Comparison of ENCODE assay signal across 30 cellular contexts in genomic region chr1:58476179-58476578, GRCh38.
"Had no signal": no experiment of that assay in that cellular context is flagged by ENCODE, and none has a peak within 500 bp of the region (broad histone marks: within the 10 kb centered on the region; RNA-seq: fewer than 3 reads in every experiment).

No MANE protein-coding gene starts in this region.

- H3K4me1 ChIP-seq: adrenal gland, body of pancreas, breast epithelium had no signal

- H3K9me3 ChIP-seq: adrenal gland, body of pancreas, breast epithelium had no signal

- H3K36me3 ChIP-seq: adrenal gland, brain microvascular endothelial cell, breast epithelium had no signal

- H3K4me3 ChIP-seq: adrenal gland, body of pancreas, breast epithelium had no signal

- ATAC-seq: activated CD8-positive, alpha-beta T cell treated with anti-CD3 and anti-CD28 coated beads for 36 hours; activated naive CD4-positive, alpha-beta T cell treated with anti-CD3 and anti-CD28 coated beads, Interleukin-2, amount 50 U/mL, for 72 hours; activated T-cell treated with anti-CD3 and anti-CD28 coated beads, Interleukin-2, amount 50 U/mL, for 4 hours; activated T-cell treated with anti-CD3 and anti-CD28 coated beads, Interleukin-2, amount 50 U/mL, for 72 hours; activated T-helper 17 cell treated with anti-CD3 and anti-CD28 coated beads, Interleukin-2, amount 50 U/mL, for 72 hours; body of pancreas had no signal

- H3K27ac ChIP-seq: adrenal gland, body of pancreas, brain microvascular endothelial cell, breast epithelium, VCaP had no signal

- DNase-seq: activated B cell treated with CpG ODN at 0.5 μM for 24 hours; activated CD4-positive, alpha-beta memory T cell treated with anti-CD3 and anti-CD28 coated beads for 36 hours; activated CD4-positive, alpha-beta T cell treated with anti-CD3 and anti-CD28 coated beads for 4 hours; activated CD4-positive, alpha-beta T cell treated with anti-CD3 and anti-CD28 coated beads, Interleukin-2, amount 50 U/mL, for 1 hour; activated CD4-positive, alpha-beta T cell treated with anti-CD3 and anti-CD28 coated beads, Interleukin-2, amount 50 U/mL, for 4 hours; activated CD4-positive, CD25-positive, alpha-beta regulatory T cell treated with anti-CD3 and anti-CD28 coated beads, Interleukin-2, amount 50 U/mL, for 72 hours; activated CD8-positive, alpha-beta memory T cell treated with anti-CD3 and anti-CD28 coated beads, Interleukin-2, amount 50 U/mL, for 4 hours; activated CD8-positive, alpha-beta T cell treated with anti-CD3 and anti-CD28 coated beads for 36 hours; activated effector memory CD4-positive, alpha-beta T cell treated with anti-CD3 and anti-CD28 coated beads, Interleukin-2, amount 50 U/mL, for 16 hours; activated gamma-delta T cell treated with Interleukin-2 at 50 U/mL for 16 hours; activated naive CD4-positive, alpha-beta T cell; activated naive CD4-positive, alpha-beta T cell treated with anti-CD3 and anti-CD28 coated beads for 36 hours; activated naive CD4-positive, alpha-beta T cell treated with anti-CD3 and anti-CD28 coated beads, Interleukin-2, amount 50 U/mL, for 16 hours; activated naive CD8-positive, alpha-beta T cell treated with anti-CD3 and anti-CD28 coated beads for 36 hours; activated T-cell treated with anti-CD3 and anti-CD28 coated beads for 4 hours; activated T-cell treated with anti-CD3 and anti-CD28 coated beads, Interleukin-2, amount 50 U/mL, for 1 hour; activated T-cell treated with anti-CD3 and anti-CD28 coated beads, Interleukin-2, amount 50 U/mL, for 4 hours; activated T-cell treated with anti-CD3 and anti-CD28 coated beads, Interleukin-2, amount 50 U/mL, for 72 hours; adrenal gland; amniotic stem cell; aorta; body of pancreas; brain microvascular endothelial cell; central memory CD4-positive, alpha-beta T cell; T-helper 2 cell; T-helper 9 cell had no signal

- H3K27me3 ChIP-seq: adrenal gland, body of pancreas, brain microvascular endothelial cell, breast epithelium had no signal
